Comparison of ENCODE assay signal across 12 cellular contexts in genomic region chr3:45906681-45907220, GRCh38. TPM values are rescaled to one million over a fixed set of nuclear protein-coding genes. Genes with fewer than 3 reads are reported as not detected.
DNase-seq lines count a peak whose midpoint lies in the region; ATAC-seq and TF ChIP-seq lines count a peak whose summit lies in the region.
"Had no signal": no experiment of that assay in that cellular context is flagged by ENCODE, and none has a peak within 500 bp of the region (broad histone marks: within the 10 kb centered on the region; RNA-seq: fewer than 3 reads in every experiment).

No MANE protein-coding gene starts in this region.

- H3K27ac Mint-ChIP-seq in T-helper 2 cell treated with Interferon-gamma antibody and Interleukin-4, amounts not matched to agents 5 μg/mL and 100 μg/mL, for 36 hours: peak overlapping the region; percentile 3
- H3K27ac Mint-ChIP-seq: CD4-positive, CD25-positive, alpha-beta regulatory T cell had no signal

- H3K36me3 ChIP-seq in RWPE2 (ENCODE audit: low read depth): no peaks in the 10 kb centered on the region
- no peaks in the 10 kb centered on the region for H3K36me3 ChIP-seq in upper lobe of right lung
- H3K36me3 ChIP-seq in uterus: no peaks in the 10 kb centered on the region
- no peaks in the 10 kb centered on the region for H3K36me3 ChIP-seq in transverse colon

- no peaks in the 10 kb centered on the region for H3K4me1 ChIP-seq in RWPE2 (ENCODE audit: insufficient read depth, poor library complexity, severe bottlenecking)
- peaks cover 6% of the 10 kb centered on the region for H3K4me1 ChIP-seq in upper lobe of right lung
- no peaks in the 10 kb centered on the region for H3K4me1 ChIP-seq in uterus
- peaks cover 0 to 3% (median 0%) of the 10 kb centered on the region in 4 donors for H3K4me1 ChIP-seq in transverse colon
- H3K4me1 ChIP-seq: tibial nerve had no signal

- H3K4me1 Mint-ChIP-seq in T-helper 2 cell treated with Interferon-gamma antibody and Interleukin-4, amounts not matched to agents 5 μg/mL and 100 μg/mL, for 36 hours (ENCODE audit: low read depth): peaks cover 36% of the 10 kb centered on the region

- H3K27me3 ChIP-seq in RWPE2 (ENCODE audit: insufficient read depth, poor library complexity, severe bottlenecking) (no peaks in the 10 kb centered on the region), upper lobe of right lung (no peaks in the 10 kb centered on the region), uterus (no peaks in the 10 kb centered on the region), transverse colon (no peaks in the 10 kb centered on the region)
- H3K27me3 ChIP-seq: tibial nerve had no signal

- H3K27me3 Mint-ChIP-seq in T-helper 2 cell treated with Interferon-gamma antibody and Interleukin-4, amounts not matched to agents 5 μg/mL and 100 μg/mL, for 36 hours (ENCODE audit: low read depth): peaks cover 45% of the 10 kb centered on the region

- whole genome bisulfite sequencing in transverse colon (ENCODE audit: low coverage in 1 of 2), 2 donors: 70 to 80% methylated on average over 1 to 6 of the region's 6 CpGs

- peaks cover 31% of the 10 kb centered on the region for H3K36me3 Mint-ChIP-seq in T-helper 2 cell treated with Interferon-gamma antibody and Interleukin-4, amounts not matched to agents 5 μg/mL and 100 μg/mL, for 36 hours (ENCODE audit: low read depth)

- intact Hi-C loops in cardiac septum (cut with DNase I) (loop anchor here (5.0 kb wide), 1 partner anchor 144 kb away; no protein-coding TSS in a partner anchor), upper lobe of right lung (cut with DNase I) (no loop called here), uterus (cut with DNase I; ENCODE audit: low total_unique reads) (no loop called here), transverse colon (cut with DNase I; ENCODE audit: low total_unique reads) (no loop called here)

- in situ Hi-C loops in transverse colon (cut with MboI; ENCODE audit: low pct_ligation_motif_present in 1 of 4, low pct_unique_long_range_greater_than_20kb in 1 of 4, low sequenced_read_pairs in 3 of 4): no loop called here

- H3K9me3 ChIP-seq in RWPE2 (ENCODE audit: severe bottlenecking): no peaks in the 10 kb centered on the region
- H3K9me3 ChIP-seq in upper lobe of right lung: no peaks in the 10 kb centered on the region
- no peaks in the 10 kb centered on the region for H3K9me3 ChIP-seq in uterus
- H3K9me3 ChIP-seq in transverse colon: no peaks in the 10 kb centered on the region
- H3K9me3 ChIP-seq: tibial nerve had no signal

- peak; percentile 57 for TF ChIP-seq CTCF in RWPE2 (IDR thresholded peaks at IDR 0.05; ENCODE audit: poor library complexity, severe bottlenecking)
- peak; percentile 27 for TF ChIP-seq CTCF in upper lobe of right lung (IDR thresholded peaks at IDR 0.05)
- TF ChIP-seq CTCF in uterus (IDR thresholded peaks at IDR 0.05): peak in 2 of 4 experiments; percentile 23 to 29
- peak in 1 of 5 experiments; percentile 16 for TF ChIP-seq CTCF in transverse colon (IDR thresholded peaks at IDR 0.05)

- H3K9me3 Mint-ChIP-seq in T-helper 2 cell treated with Interferon-gamma antibody and Interleukin-4, amounts not matched to agents 5 μg/mL and 100 μg/mL, for 36 hours: peaks cover 10% of the 10 kb centered on the region

- DNase-seq in T-helper 2 cell treated with Interferon-gamma antibody and Interleukin-4, amounts not matched to agents 5 μg/mL and 100 μg/mL, for 36 hours (ENCODE audit: low spot score): no peak
- DNase-seq in T-helper 2 cell (no peak), RWPE2 (ENCODE audit: low spot score) (no peak), cardiac septum (ENCODE audit: low spot score) (peak; percentile 74), upper lobe of right lung (no peak), uterus (no peak), transverse colon (no peak)
- DNase-seq: activated CD8-positive, alpha-beta memory T cell treated with anti-CD3 and anti-CD28 coated beads for 24 hours; CD4-positive, CD25-positive, alpha-beta regulatory T cell; NCI-H187 treated with DMSO at 0.1 percent for 48 hours had no signal

- H3K4me3 ChIP-seq in RWPE2 (ENCODE audit: severe bottlenecking) (no peak overlapping the region), upper lobe of right lung (no peak overlapping the region), uterus (no peak overlapping the region), transverse colon (no peak overlapping the region)
- H3K4me3 ChIP-seq: tibial nerve had no signal

- H3K4me3 Mint-ChIP-seq in T-helper 2 cell treated with Interferon-gamma antibody and Interleukin-4, amounts not matched to agents 5 μg/mL and 100 μg/mL, for 36 hours: no peak overlapping the region
- H3K4me3 Mint-ChIP-seq: CD4-positive, CD25-positive, alpha-beta regulatory T cell had no signal

- TF ChIP-seq POLR2A in uterus (IDR thresholded peaks at IDR 0.05) (no peak), transverse colon (IDR thresholded peaks at IDR 0.05) (no peak)

- TF ChIP-seq EP300 in transverse colon (IDR thresholded peaks at IDR 0.05; ENCODE audit: low read depth): no peak

- ATAC-seq in RWPE2 (ENCODE audit: low read depth): peak; percentile 70; the same call in 2 of the 3 replicates
- peak; percentile 42 for ATAC-seq in upper lobe of right lung
- ATAC-seq in HG02852 (IDR thresholded peaks at IDR 0.05; ENCODE audit: unreplicated experiment): no peak

- no peak overlapping the region for H3K27ac ChIP-seq in RWPE2 (ENCODE audit: poor library complexity, severe bottlenecking)
- no peak overlapping the region for H3K27ac ChIP-seq in upper lobe of right lung
- no peak overlapping the region for H3K27ac ChIP-seq in uterus
- peak overlapping the region in 1 of 4 donors; percentile 39 for H3K27ac ChIP-seq in transverse colon
- H3K27ac ChIP-seq: tibial nerve had no signal

RNA-seq across cellular contexts. Expression of gene CCR9, which starts 20.4 kb away (rescaled TPM):
- total RNA-seq in cardiac septum (not detected), upper lobe of right lung (not detected), uterus (under 1 TPM in 1 of 4 donors, not detected in 3; 0.14 TPM), transverse colon (1 to 10 TPM in 1 of 4 donors, under 1 TPM in 1, not detected in 2; 0.14 to 1.3 TPM)
- total RNA-seq: CD4-positive, CD25-positive, alpha-beta regulatory T cell had no signal

RNA-seq across cellular contexts. Expression of gene CXCR6, which starts 36.5 kb away (rescaled TPM):
- total RNA-seq in cardiac septum (0.32 TPM), upper lobe of right lung (4.7 TPM), uterus (1 to 10 TPM in 1 of 4 donors, under 1 TPM in 2, not detected in 1; 0.48 to 8.7 (median 0.76) TPM), transverse colon (1 to 10 TPM in 3 of 4 donors, not detected in 1; 3.3 to 9.4 (median 6.7) TPM)
